12 cellular contexts compared by ENCODE assay signal in the genomic region with DNA sequence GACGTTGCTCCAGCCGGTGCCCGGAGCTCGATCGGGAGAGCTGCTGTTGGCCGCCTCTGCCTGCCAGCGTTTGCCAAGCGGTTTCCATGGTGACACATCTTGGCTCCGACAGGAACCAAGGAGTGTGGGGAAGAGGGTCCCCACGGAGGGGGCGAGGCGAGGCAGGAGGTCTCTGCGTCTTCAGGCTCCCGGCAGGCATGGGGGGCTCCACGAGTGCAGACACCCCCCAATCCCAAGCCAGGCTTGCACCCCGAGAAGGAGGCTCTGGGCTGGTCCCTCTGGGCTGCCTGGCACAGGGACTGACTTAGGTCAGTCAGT. TPM values are rescaled to one million over a fixed set of nuclear protein-coding genes. Genes with fewer than 3 reads are reported as not detected.
"Had no signal": no experiment of that assay in that cellular context is flagged by ENCODE, and none has a peak within 500 bp of the region (broad histone marks: within the 10 kb centered on the region; RNA-seq: fewer than 3 reads in every experiment).

No MANE protein-coding gene starts in this region.

RNA-seq across cellular contexts. Expression of gene GRIFIN, which starts 55.6 kb away (rescaled TPM):
- total RNA-seq: activated CD4-positive, alpha-beta T cell treated with anti-CD3 and anti-CD28 coated beads for 36 hours; aorta; bronchial epithelial cell; left lung; lung microvascular endothelial cell; mesothelial cell of epicardium; neural crest cell; osteocyte; sigmoid colon; SJCRH30; subcutaneous adipose tissue; uterus had no signal
- polyA plus RNA-seq: aorta, sigmoid colon had no signal
